ENCODE assay signal across 8 cellular contexts in the genomic region with DNA sequence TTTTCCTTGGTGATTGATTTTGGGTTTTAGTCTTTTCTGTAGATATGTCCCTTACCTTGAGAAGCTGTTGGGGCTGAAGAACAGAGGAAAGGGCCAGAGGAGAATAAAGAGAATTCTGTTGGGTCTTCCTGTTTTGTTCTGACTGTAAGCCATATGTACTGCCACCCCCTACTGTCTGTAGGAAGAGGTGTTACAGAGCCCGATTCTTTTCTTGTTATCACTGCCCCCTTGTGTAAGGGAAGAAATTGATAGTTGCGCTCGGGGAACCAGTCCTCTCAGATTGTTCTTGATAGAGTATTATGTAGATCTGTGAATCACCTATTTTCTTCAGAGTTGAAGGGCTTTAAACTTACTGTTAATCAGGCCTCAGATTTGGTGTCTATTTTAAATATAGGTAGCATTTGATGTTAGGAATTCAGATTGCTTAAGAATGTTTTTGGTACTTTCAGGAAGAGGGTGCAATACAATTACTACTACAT. TPM values are rescaled to one million over a fixed set of nuclear protein-coding genes. Genes with fewer than 3 reads are reported as not detected.
A peak's percentile ranks its signal among the peaks of the same experiment; 100 is the strongest.
DNase-seq lines count a peak whose midpoint lies in the region; ATAC-seq, FAIRE-seq and TF ChIP-seq lines count a peak whose summit lies in the region.

No MANE protein-coding gene starts in this region.

- H3K4me1 Mint-ChIP-seq in T-helper 2 cell treated with Interferon-gamma antibody and Interleukin-4, amounts not matched to agents 5 μg/mL and 100 μg/mL, for 36 hours (ENCODE audit: low read depth): peaks cover 23% of the 10 kb centered on the region

- no peaks in the 10 kb centered on the region for H3K36me3 Mint-ChIP-seq in T-helper 2 cell treated with Interferon-gamma antibody and Interleukin-4, amounts not matched to agents 5 μg/mL and 100 μg/mL, for 36 hours (ENCODE audit: low read depth)

- DNase-seq in A172 (ENCODE audit: low spot score) (peak; percentile 90), GM12891 (ENCODE audit: insufficient read length, low spot score) (peak; percentile 51), NCI-H2029 (lab: John Stamatoyannopoulos, UW) (peak; percentile 71), cardiac fibroblast (ENCODE audit: low read depth in 2 of 2) (peak; percentile 93 to 94), kidney tubule cell (ENCODE audit: low spot score) (peak; percentile 90)
- DNase-seq in T-helper 2 cell treated with Interferon-gamma antibody and Interleukin-4, amounts not matched to agents 5 μg/mL and 100 μg/mL, for 36 hours (ENCODE audit: low spot score): peak; percentile 40
- DNase-seq in stimulated activated CD4-positive, alpha-beta T cell treated with anti-CD3 and anti-CD28 coated beads, TNF-alpha, amount 100 ng/mL, for 1 hour (ENCODE audit: low read depth in 3 of 3, low spot score in 1 of 3): peak in 2 of 3 donors; percentile 4 to 20

- FAIRE-seq in GM12891 (lab: Jason Lieb, UNC): peak; percentile 85

- TF ChIP-seq CTCF in cardiac fibroblast (IDR thresholded peaks at IDR 0.05; ENCODE audit: low read depth, low read length): peak; percentile 91

- peak; percentile 73 for ATAC-seq in HG02943 (IDR thresholded peaks at IDR 0.05; ENCODE audit: low read depth, unreplicated experiment)

- H3K27me3 Mint-ChIP-seq in T-helper 2 cell treated with Interferon-gamma antibody and Interleukin-4, amounts not matched to agents 5 μg/mL and 100 μg/mL, for 36 hours (ENCODE audit: low read depth): peaks cover 57% of the 10 kb centered on the region

- H3K4me3 Mint-ChIP-seq in T-helper 2 cell treated with Interferon-gamma antibody and Interleukin-4, amounts not matched to agents 5 μg/mL and 100 μg/mL, for 36 hours: peak overlapping the region; percentile 40

- peak overlapping the region in 1 of 2 donors; percentile 88 for H3K4me3 ChIP-seq in cardiac fibroblast (replicated peaks in 1 of 2; ENCODE audit: low read depth in 2 of 2, low read length in 2 of 2)

- no peak for TF ChIP-seq POLR2A in GM12891 (IDR thresholded peaks at IDR 0.05; ENCODE audit: low read depth, low read length)

- H3K27ac Mint-ChIP-seq in T-helper 2 cell treated with Interferon-gamma antibody and Interleukin-4, amounts not matched to agents 5 μg/mL and 100 μg/mL, for 36 hours: no peak overlapping the region

- H3K9me3 Mint-ChIP-seq in T-helper 2 cell treated with Interferon-gamma antibody and Interleukin-4, amounts not matched to agents 5 μg/mL and 100 μg/mL, for 36 hours: no peaks in the 10 kb centered on the region

TF ChIP-seq in GM12891, 5 proteins besides CTCF, POLR2A, EP300 and RAD21:
- TF ChIP-seq SPI1 (IDR thresholded peaks at IDR 0.05; ENCODE audit: low read depth, low read length): peak; percentile 66
- TF ChIP-seq TAF1 (IDR thresholded peaks at IDR 0.05; ENCODE audit: low read depth, low read length): no peak

RNA-seq across cellular contexts. Expression of a gene that starts 2.4 kb away (rescaled TPM):
- total RNA-seq in A172 (2014; rRNA removed; shearing (Covaris generic)): 4.9 and 26.0 TPM in 2 replicates
- polyA plus RNA-seq in GM12891 (2012; ENCODE audit: low read depth, missing spikeins): 0.12 TPM

Comparison
In these comparisons a context has a peak if more than half of its experiments do, and no peak if none do; other contexts are left out.
1. DNase-seq: peak in every context shown above with its lines; median percentile 94 in cardiac fibroblast; 90 in A172; 90 in kidney tubule cell; 71 in NCI-H2029; 51 in GM12891; 40 in T-helper 2 cell treated with Interferon-gamma antibody and Interleukin-4, amounts not matched to agents 5 μg/mL and 100 μg/mL, for 36 hours; 12 in stimulated activated CD4-positive, alpha-beta T cell treated with anti-CD3 and anti-CD28 coated beads, TNF-alpha, amount 100 ng/mL, for 1 hour.